8 cellular contexts compared by ENCODE assay signal in the genomic region with DNA sequence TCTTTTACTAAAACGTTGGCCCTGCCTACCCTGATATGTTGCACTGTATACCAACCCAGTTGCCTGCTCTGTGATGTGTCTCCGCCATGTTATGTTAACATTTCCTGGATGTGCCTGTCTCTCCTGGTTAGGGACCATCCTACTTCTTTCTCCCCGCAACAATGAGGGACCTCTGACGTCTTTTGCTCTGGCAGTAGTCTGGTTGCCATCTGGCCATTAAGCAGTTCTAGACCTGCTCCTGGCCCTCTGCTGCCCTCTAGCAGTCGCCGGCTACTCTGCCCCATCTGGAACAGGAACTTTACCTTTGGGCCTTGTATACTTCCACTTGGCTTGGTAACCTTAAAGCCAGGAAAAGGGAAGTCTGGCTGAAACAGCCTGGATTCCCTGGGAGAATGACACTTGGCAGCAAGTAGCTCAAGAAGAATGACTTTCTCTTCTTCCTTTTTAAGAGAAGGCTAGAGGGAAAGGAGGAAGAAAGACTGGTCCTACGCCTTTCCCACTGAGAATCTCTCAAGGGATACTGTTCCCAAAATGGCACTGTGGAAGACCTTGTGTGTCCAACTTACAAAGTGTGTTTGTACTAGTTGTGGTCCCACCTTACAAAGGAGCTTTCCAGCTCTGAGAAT.
DNase-seq lines count a peak whose midpoint lies in the region; ATAC-seq and TF ChIP-seq lines count a peak whose summit lies in the region.

No MANE protein-coding gene starts in this region.

- H2AFZ ChIP-seq in mesenchymal stem cell (ENCODE audit: low read depth, low read length): no peak overlapping the region

- in situ Hi-C loops in SK-MEL-5 (cut with HindIII; ENCODE audit: low pct_unique_long_range_greater_than_20kb, low sequenced_read_pairs): no loop called here

- no peak overlapping the region for H4K8ac ChIP-seq in mesenchymal stem cell (ENCODE audit: low read length)

- H3K36me3 ChIP-seq in mesenchymal stem cell (ENCODE audit: control insufficient read depth in 1 of 2, insufficient read depth in 2 of 2, low read depth in 1 of 2, low read length in 2 of 2): no peaks in the 10 kb centered on the region

- H3K23ac ChIP-seq in mesenchymal stem cell (ENCODE audit: low read length in 2 of 2): no peak overlapping the region

- no peaks in the 10 kb centered on the region for H3K4me1 ChIP-seq in mesenchymal stem cell (ENCODE audit: control insufficient read depth, insufficient read depth, low read depth, low read length)

- no peak overlapping the region for H3K4ac ChIP-seq in mesenchymal stem cell (ENCODE audit: low read depth in 1 of 2, low read length in 2 of 2)

- H2BK120ac ChIP-seq in mesenchymal stem cell (ENCODE audit: low read depth, low read length): no peak overlapping the region

- H3K14ac ChIP-seq in mesenchymal stem cell (ENCODE audit: low read length in 2 of 2): no peak overlapping the region

- no peak overlapping the region for H3K27ac ChIP-seq in C4-2B
- no peak overlapping the region for H3K27ac ChIP-seq in mesenchymal stem cell (ENCODE audit: low read length, poor library complexity, severe bottlenecking)

- no peak overlapping the region for H2BK5ac ChIP-seq in mesenchymal stem cell (ENCODE audit: low read depth, low read length, poor library complexity, severe bottlenecking)

- no peak overlapping the region for H2BK15ac ChIP-seq in mesenchymal stem cell (ENCODE audit: low read depth, poor library complexity, severe bottlenecking)

- H4K91ac ChIP-seq in mesenchymal stem cell (ENCODE audit: low read length): no peak overlapping the region

- TF ChIP-seq CTCF in C4-2B (conservative IDR thresholded peaks at IDR 0.05) (peak; percentile 64), cardiac fibroblast (IDR thresholded peaks at IDR 0.05; ENCODE audit: low read depth, low read length) (peak; percentile 21)

- DNase-seq in SK-MEL-5 (ENCODE audit: low read depth, low spot score) (peak; percentile 76), cardiac fibroblast (ENCODE audit: low read depth in 2 of 2) (peak; percentile 1 to 26), mesenchymal stem cell (peak; percentile 14), dedifferentiated amniotic fluid mesenchymal stem cell (ENCODE audit: extremely low spot score) (no peak)

- no peak overlapping the region for H2AK5ac ChIP-seq in mesenchymal stem cell (ENCODE audit: low read length, severe bottlenecking)

- H3K4me3 ChIP-seq in cardiac fibroblast (replicated peaks in 1 of 2; ENCODE audit: low read depth in 2 of 2, low read length in 2 of 2) (no peak overlapping the region), mesenchymal stem cell (ENCODE audit: insufficient read depth in 1 of 2, low read depth in 1 of 2, low read length in 2 of 2) (no peak overlapping the region)

- no peaks in the 10 kb centered on the region for H3K79me1 ChIP-seq in mesenchymal stem cell (replicated peaks; ENCODE audit: low read length, poor library complexity, severe bottlenecking)

- no peak overlapping the region for H3K9ac ChIP-seq in mesenchymal stem cell (ENCODE audit: low read length)

- TF ChIP-seq RAD21 in Ishikawa (IDR thresholded peaks at IDR 0.05; ENCODE audit: low read depth): peak; percentile 47

- H3K18ac ChIP-seq in mesenchymal stem cell (ENCODE audit: low read depth in 1 of 2, low read length in 2 of 2): no peak overlapping the region

- ATAC-seq in GM19023 (IDR thresholded peaks at IDR 0.05; ENCODE audit: unreplicated experiment): peak; percentile 49
- ATAC-seq in GM21723 (IDR thresholded peaks at IDR 0.05; ENCODE audit: unreplicated experiment): no peak

- no peak overlapping the region for H3K4me2 ChIP-seq in mesenchymal stem cell (ENCODE audit: low read length, poor library complexity, severe bottlenecking)

- TF ChIP-seq EP300 in Ishikawa (IDR thresholded peaks at IDR 0.05; ENCODE audit: borderline replicate concordance): no peak

- 62% methylated on average over 7 of the region's 7 CpGs for WGBS in mesenchymal stem cell

- H3K9me3 ChIP-seq in mesenchymal stem cell (ENCODE audit: control insufficient read depth, low read length): no peaks in the 10 kb centered on the region

- no peak overlapping the region for H2BK12ac ChIP-seq in mesenchymal stem cell (ENCODE audit: low read length in 2 of 2)

- no peaks in the 10 kb centered on the region for H3K27me3 ChIP-seq in mesenchymal stem cell (ENCODE audit: control insufficient read depth in 1 of 2, insufficient read depth in 1 of 2, low read length in 2 of 2)

TF ChIP-seq in Ishikawa, 13 proteins besides CTCF, POLR2A, EP300 and RAD21:
- TF ChIP-seq NFIC (IDR thresholded peaks at IDR 0.05): no peak
- TF ChIP-seq, protein P1, sequence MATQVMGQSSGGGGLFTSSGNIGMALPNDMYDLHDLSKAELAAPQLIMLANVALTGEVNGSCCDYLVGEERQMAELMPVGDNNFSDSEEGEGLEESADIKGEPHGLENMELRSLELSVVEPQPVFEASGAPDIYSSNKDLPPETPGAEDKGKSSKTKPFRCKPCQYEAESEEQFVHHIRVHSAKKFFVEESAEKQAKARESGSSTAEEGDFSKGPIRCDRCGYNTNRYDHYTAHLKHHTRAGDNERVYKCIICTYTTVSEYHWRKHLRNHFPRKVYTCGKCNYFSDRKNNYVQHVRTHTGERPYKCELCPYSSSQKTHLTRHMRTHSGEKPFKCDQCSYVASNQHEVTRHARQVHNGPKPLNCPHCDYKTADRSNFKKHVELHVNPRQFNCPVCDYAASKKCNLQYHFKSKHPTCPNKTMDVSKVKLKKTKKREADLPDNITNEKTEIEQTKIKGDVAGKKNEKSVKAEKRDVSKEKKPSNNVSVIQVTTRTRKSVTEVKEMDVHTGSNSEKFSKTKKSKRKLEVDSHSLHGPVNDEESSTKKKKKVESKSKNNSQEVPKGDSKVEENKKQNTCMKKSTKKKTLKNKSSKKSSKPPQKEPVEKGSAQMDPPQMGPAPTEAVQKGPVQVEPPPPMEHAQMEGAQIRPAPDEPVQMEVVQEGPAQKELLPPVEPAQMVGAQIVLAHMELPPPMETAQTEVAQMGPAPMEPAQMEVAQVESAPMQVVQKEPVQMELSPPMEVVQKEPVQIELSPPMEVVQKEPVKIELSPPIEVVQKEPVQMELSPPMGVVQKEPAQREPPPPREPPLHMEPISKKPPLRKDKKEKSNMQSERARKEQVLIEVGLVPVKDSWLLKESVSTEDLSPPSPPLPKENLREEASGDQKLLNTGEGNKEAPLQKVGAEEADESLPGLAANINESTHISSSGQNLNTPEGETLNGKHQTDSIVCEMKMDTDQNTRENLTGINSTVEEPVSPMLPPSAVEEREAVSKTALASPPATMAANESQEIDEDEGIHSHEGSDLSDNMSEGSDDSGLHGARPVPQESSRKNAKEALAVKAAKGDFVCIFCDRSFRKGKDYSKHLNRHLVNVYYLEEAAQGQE (IDR thresholded peaks at IDR 0.05; ENCODE audit: low read depth): no peak
- TF ChIP-seq CREB1 (IDR thresholded peaks at IDR 0.05; ENCODE audit: low read depth): no peak
- TF ChIP-seq YY1 (IDR thresholded peaks at IDR 0.05; ENCODE audit: low read depth): no peak
- no peak for TF ChIP-seq FOXM1 (IDR thresholded peaks at IDR 0.05; ENCODE audit: borderline replicate concordance, low read depth)
- no peak for TF ChIP-seq EGR1 (IDR thresholded peaks at IDR 0.05)
- TF ChIP-seq, protein P2, sequence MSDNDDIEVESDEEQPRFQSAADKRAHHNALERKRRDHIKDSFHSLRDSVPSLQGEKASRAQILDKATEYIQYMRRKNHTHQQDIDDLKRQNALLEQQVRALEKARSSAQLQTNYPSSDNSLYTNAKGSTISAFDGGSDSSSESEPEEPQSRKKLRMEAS (IDR thresholded peaks at IDR 0.05): no peak
- no peak for TF ChIP-seq ZBTB7A (IDR thresholded peaks at IDR 0.05; ENCODE audit: low read depth)
- no peak for TF ChIP-seq TAF1 (IDR thresholded peaks at IDR 0.05; ENCODE audit: low read depth)
- no peak for TF ChIP-seq CEBPB (IDR thresholded peaks at IDR 0.05)
- no peak for TF ChIP-seq TCF12 (IDR thresholded peaks at IDR 0.05; ENCODE audit: low read depth)
TF ChIP-seq in Ishikawa: peak in this region for 0.
